Comparison of ENCODE assay signal across 8 cellular contexts in genomic region chr14:91509083-91509877, GRCh38. TPM values are rescaled to one million over a fixed set of nuclear protein-coding genes. Genes with fewer than 3 reads are reported as not detected.
DNase-seq lines count a peak whose midpoint lies in the region; ATAC-seq and TF ChIP-seq lines count a peak whose summit lies in the region.

No MANE protein-coding gene starts in this region.

- TF ChIP-seq CTCF in upper lobe of left lung (IDR thresholded peaks at IDR 0.05) = no peak

- peak in 2 of 4 donors; percentile 26 to 36 for TF ChIP-seq POLR2A in upper lobe of left lung (IDR thresholded peaks at IDR 0.05)

- H3K4me3 ChIP-seq in NT2/D1 (ENCODE audit: insufficient read length, low read depth) (peak overlapping the region; percentile 96), upper lobe of left lung (peak overlapping the region; percentile 91 to 95 (median 94))

- TF ChIP-seq EP300 in upper lobe of left lung (IDR thresholded peaks at IDR 0.05) = no peak

- peaks cover 24% of the 10 kb centered on the region for H3K36me3 ChIP-seq in NT2/D1 (ENCODE audit: insufficient read depth, insufficient read length, low read length)
- H3K36me3 ChIP-seq in upper lobe of left lung = peaks cover 0 to 7% (median 4%) of the 10 kb centered on the region in 4 donors

- H3K27me3 ChIP-seq in NT2/D1 (ENCODE audit: insufficient read depth, insufficient read length) (no peaks in the 10 kb centered on the region), upper lobe of left lung (no peaks in the 10 kb centered on the region)

- peak overlapping the region; percentile 96 for H3K9ac ChIP-seq in NT2/D1 (ENCODE audit: insufficient read length, low read depth)

- H3K4me1 ChIP-seq in NT2/D1 (ENCODE audit: insufficient read depth, insufficient read length) (no peaks in the 10 kb centered on the region), upper lobe of left lung (peaks cover 21 to 39% (median 35%) of the 10 kb centered on the region in 4 donors)

- WGBS in upper lobe of left lung, 2 donors = 0 to 3% methylated on average over 8 of the region's 71 CpGs

- peak overlapping the region; percentile 98 to 100 (median 100) for H3K27ac ChIP-seq in upper lobe of left lung

- no peaks in the 10 kb centered on the region for H3K9me3 ChIP-seq in NT2/D1 (ENCODE audit: insufficient read depth, low read length)
- H3K9me3 ChIP-seq in upper lobe of left lung = no peaks in the 10 kb centered on the region

- ATAC-seq in HG03064 (IDR thresholded peaks at IDR 0.05; ENCODE audit: low read depth, unreplicated experiment) = peak; percentile 23
- peak; percentile 0 to 1 for ATAC-seq in upper lobe of left lung (ENCODE audit: low FRiP score in 2 of 2)

- peak; percentile 1 for DNase-seq in NCI-H2029 treated with DMSO at 0.1 percent for 48 hours (lab: John Stamatoyannopoulos, UW)
- DNase-seq in NCI-H2029 (lab: John Stamatoyannopoulos, UW) = no peak
- DNase-seq in NT2/D1 (ENCODE audit: low read depth, low spot score) = no peak
- DNase-seq in activated gamma-delta T cell (lab: John Stamatoyannopoulos, UW) = peak; percentile 42
- DNase-seq in germinal center (ENCODE audit: low spot score) = peak; percentile 58
- peak; percentile 40 for DNase-seq in occipital lobe (lab: John Stamatoyannopoulos, UW)
- peak in 1 of 2 donors; percentile 54 for DNase-seq in upper lobe of left lung

RNA-seq across cellular contexts. Expression of gene PPP4R3A, which starts 0.8 kb away (rescaled TPM):
- total RNA-seq in occipital lobe = 142 TPM
- 100 to 1,000 TPM in 1 of 6 donors, 10 to 100 TPM in 5; 67.9 to 111 (median 77.0) TPM for total RNA-seq in upper lobe of left lung

Comparison
In these comparisons a context has a peak if more than half of its experiments do, and no peak if none do; other contexts are left out.
1. DNase-seq: peak in NCI-H2029 treated with DMSO at 0.1 percent for 48 hours (single experiment), activated gamma-delta T cell (single experiment), germinal center (single experiment) and occipital lobe (single experiment); none in NCI-H2029 (single experiment) and NT2/D1 (single experiment).